In the genomic region with DNA sequence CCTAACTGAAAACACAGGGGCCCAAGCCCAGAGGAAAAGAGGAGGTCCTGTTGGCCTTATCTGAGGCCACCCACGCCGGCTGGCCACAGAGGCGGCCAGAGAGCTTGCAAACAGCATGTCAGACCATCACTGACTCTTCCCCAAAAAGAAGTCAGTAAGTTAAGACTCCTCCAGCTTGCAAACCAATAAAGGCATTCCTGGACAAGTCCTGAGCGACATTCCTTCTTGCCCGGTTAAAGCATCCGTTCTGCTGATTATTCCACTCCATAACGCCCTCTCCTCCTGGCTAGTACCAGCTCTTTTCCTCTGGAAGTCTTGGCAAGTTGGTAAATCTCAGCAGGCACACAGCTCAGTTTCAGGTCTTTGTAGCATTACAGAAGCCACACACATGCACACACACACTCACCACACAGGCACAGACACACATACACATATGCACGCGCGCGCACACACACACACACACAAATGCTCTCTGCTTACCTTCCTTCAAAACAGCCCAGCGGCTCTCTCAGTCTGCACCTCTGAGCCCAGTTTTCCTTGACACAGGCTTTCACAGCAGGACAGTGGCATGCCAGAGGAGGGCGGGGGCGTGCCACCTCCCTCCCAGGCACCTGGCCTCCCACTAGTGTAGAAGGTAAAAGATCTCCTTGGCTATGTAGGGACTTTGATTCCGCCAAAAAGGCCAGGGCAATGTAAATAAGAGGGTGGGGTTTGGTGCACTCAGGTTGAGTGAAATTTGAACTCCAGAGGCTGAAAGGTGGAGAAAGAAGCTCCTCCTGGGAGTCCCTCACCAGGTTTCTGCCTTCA, we compare ENCODE assay signal across 9 cellular contexts.
DNase-seq lines count a peak whose midpoint lies in the region; ATAC-seq, FAIRE-seq and TF ChIP-seq lines count a peak whose summit lies in the region.
"Had no signal": no experiment of that assay in that cellular context is flagged by ENCODE, and none has a peak within 500 bp of the region (broad histone marks: within the 10 kb centered on the region; RNA-seq: fewer than 3 reads in every experiment).

No MANE protein-coding gene starts in this region.

- no peak for TF ChIP-seq CTCF in hepatocyte (IDR thresholded peaks at IDR 0.05; ENCODE audit: poor library complexity)

- peaks cover 28% of the 10 kb centered on the region for H4K20me1 ChIP-seq in hepatocyte (ENCODE audit: insufficient read depth, poor library complexity, severe bottlenecking)

- peak overlapping the region; percentile 93 for H3K27ac ChIP-seq in hepatocyte

- H2AFZ ChIP-seq in hepatocyte: no peak overlapping the region

- peaks cover 49% of the 10 kb centered on the region for H3K4me1 ChIP-seq in hepatocyte (ENCODE audit: insufficient read depth)

- 43% methylated on average over 15 of the region's 15 CpGs for WGBS in hepatocyte (ENCODE audit: low lambda C conversion rate, missing lambda C conversion rate)

- H3K27me3 ChIP-seq in hepatocyte: no peaks in the 10 kb centered on the region

- ATAC-seq in HG03521 (IDR thresholded peaks at IDR 0.05; ENCODE audit: unreplicated experiment): no peak

- H3K79me2 ChIP-seq in hepatocyte: peaks cover 47% of the 10 kb centered on the region

- H3K4me3 ChIP-seq in hepatocyte: no peak overlapping the region

- no peaks in the 10 kb centered on the region for H3K9me3 ChIP-seq in hepatocyte (ENCODE audit: low read depth)

- DNase-seq in HTR-8/SVneo (ENCODE audit: insufficient read length, low spot score): peak; percentile 18
- peak; percentile 32 for DNase-seq in amniotic epithelial cell (ENCODE audit: low read depth)
- DNase-seq in hepatocyte (ENCODE audit: low spot score): peak; percentile 58
- peak; percentile 56 for DNase-seq in renal cortical epithelial cell (ENCODE audit: low read depth)
- DNase-seq in cortex of kidney (lab: John Stamatoyannopoulos, UW): no peak
- no peak for DNase-seq in Kasumi-1 (lab: John Stamatoyannopoulos, UW)
- DNase-seq in RPMI8226: no peak
- DNase-seq: activated naive CD4-positive, alpha-beta T cell had no signal

- no peak for FAIRE-seq in HTR-8/SVneo (lab: Jason Lieb, UNC)

- no peaks in the 10 kb centered on the region for H3K9me2 ChIP-seq in hepatocyte (replicated peaks; ENCODE audit: insufficient read depth)

- H3K4me2 ChIP-seq in hepatocyte: peak overlapping the region; percentile 73

- H3K36me3 ChIP-seq in hepatocyte (replicated peaks; ENCODE audit: insufficient read depth, low read depth): no peaks in the 10 kb centered on the region

Comparison
In these comparisons a context has a peak if more than half of its experiments do, and no peak if none do; other contexts are left out.
1. DNase-seq: peak in HTR-8/SVneo (single experiment), amniotic epithelial cell (single experiment), hepatocyte (single experiment) and renal cortical epithelial cell (single experiment); none in cortex of kidney (single experiment), Kasumi-1 (0 of 2) and RPMI8226 (single experiment).